Comparison of ENCODE assay signal across 16 cellular contexts in genomic region chr5:439181-439580, GRCh38.
"Had no signal": no experiment of that assay in that cellular context is flagged by ENCODE, and none has a peak within 500 bp of the region (broad histone marks: within the 10 kb centered on the region; RNA-seq: fewer than 3 reads in every experiment).

No MANE protein-coding gene starts in this region.

- H3K36me3 ChIP-seq: ascending aorta, esophagus squamous epithelium, upper lobe of right lung had no signal

- H3K36me3 Mint-ChIP-seq: immature natural killer cell had no signal

- H3K9me3 Mint-ChIP-seq: activated B cell treated with CpG ODN at 0.5 μM for 24 hours; activated CD4-positive, alpha-beta memory T cell treated with anti-CD3 and anti-CD28 coated beads, Interleukin-2, amount 10 ng/mL, durations not matched to agents 7 days and 5 days; naive thymus-derived CD4-positive, alpha-beta T cell; stimulated activated naive CD8-positive, alpha-beta T cell treated with anti-CD3 and anti-CD28 coated beads, Interleukin-15, amount 100 ng/mL, for 72 hours had no signal

- H3K4me3 ChIP-seq: ascending aorta, esophagus squamous epithelium, upper lobe of right lung had no signal

- H3K27me3 Mint-ChIP-seq: activated CD4-positive, alpha-beta memory T cell treated with anti-CD3 and anti-CD28 coated beads, Interleukin-2, amount 10 ng/mL, durations not matched to agents 7 days and 5 days; stimulated activated naive CD8-positive, alpha-beta T cell treated with anti-CD3 and anti-CD28 coated beads, Interleukin-15, amount 100 ng/mL, for 72 hours had no signal

- H3K27ac ChIP-seq: ascending aorta, esophagus squamous epithelium, upper lobe of right lung had no signal

- H3K4me3 Mint-ChIP-seq: activated B cell treated with CpG ODN at 0.5 μM for 24 hours; activated CD4-positive, alpha-beta memory T cell treated with anti-CD3 and anti-CD28 coated beads, Interleukin-2, amount 10 ng/mL, durations not matched to agents 7 days and 5 days; immature natural killer cell; naive thymus-derived CD4-positive, alpha-beta T cell; stimulated activated naive CD8-positive, alpha-beta T cell treated with anti-CD3 and anti-CD28 coated beads, Interleukin-15, amount 100 ng/mL, for 72 hours had no signal

- ATAC-seq: naive thymus-derived CD4-positive, alpha-beta T cell; stimulated activated naive CD8-positive, alpha-beta T cell treated with anti-CD3 and anti-CD28 coated beads, Interleukin-15, amount 100 ng/mL, for 72 hours; upper lobe of right lung had no signal

- DNase-seq: activated CD4-positive, alpha-beta memory T cell treated with anti-CD3 and anti-CD28 coated beads, Interleukin-2, amount 10 ng/mL, durations not matched to agents 7 days and 5 days; activated CD4-positive, alpha-beta T cell treated with anti-CD3 and anti-CD28 coated beads for 48 hours; activated gamma-delta T cell treated with Interleukin-2 at 50 U/mL for 16 hours; activated T-cell treated with anti-CD3 and anti-CD28 coated beads, Interleukin-2, amount 50 U/mL, for 48 hours; cerebellar nuclear complex; effector CD8-positive, alpha-beta T cell; esophagus squamous epithelium; immature natural killer cell; mesenchymal stem cell; naive thymus-derived CD4-positive, alpha-beta T cell; retina; stimulated activated naive CD8-positive, alpha-beta T cell treated with anti-CD3 and anti-CD28 coated beads, Interleukin-15, amount 100 ng/mL, for 72 hours; T-helper 9 cell; upper lobe of right lung had no signal

- H3K27ac Mint-ChIP-seq: activated B cell treated with CpG ODN at 0.5 μM for 24 hours; activated CD4-positive, alpha-beta memory T cell treated with anti-CD3 and anti-CD28 coated beads, Interleukin-2, amount 10 ng/mL, durations not matched to agents 7 days and 5 days; immature natural killer cell; naive thymus-derived CD4-positive, alpha-beta T cell had no signal

- H3K9me3 ChIP-seq: ascending aorta, esophagus squamous epithelium, upper lobe of right lung had no signal

- H3K27me3 ChIP-seq: ascending aorta, upper lobe of right lung had no signal
